ENCODE assay signal across 16 cellular contexts in the genomic region with DNA sequence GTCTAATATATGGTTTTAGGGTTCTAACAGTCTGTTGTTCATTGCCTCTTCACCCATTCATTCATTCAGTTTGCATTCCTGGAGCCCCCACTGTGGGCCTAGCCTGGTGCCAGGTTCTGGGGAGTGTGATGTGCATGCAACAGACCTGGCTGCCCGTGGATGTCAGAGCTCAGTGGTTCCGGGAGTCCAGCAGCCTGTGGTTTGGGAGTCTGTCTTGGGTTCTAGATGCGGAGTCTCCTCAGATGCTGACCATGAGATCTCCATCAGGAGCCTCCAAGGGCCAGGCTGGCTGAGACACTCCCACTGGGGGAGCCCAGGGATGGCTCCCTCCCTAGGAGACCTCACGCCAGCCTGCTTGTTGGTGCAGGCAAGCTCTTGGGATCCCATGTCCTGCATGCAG.
DNase-seq lines count a peak whose midpoint lies in the region; TF ChIP-seq lines count a peak whose summit lies in the region.
"Had no signal": no experiment of that assay in that cellular context is flagged by ENCODE, and none has a peak within 500 bp of the region (broad histone marks: within the 10 kb centered on the region; RNA-seq: fewer than 3 reads in every experiment).

No MANE protein-coding gene starts in this region.

- peak overlapping the region; percentile 23; the same call in 1 of the 2 replicates for H3K4me2 ChIP-seq in BLaER1
- H3K4me2 ChIP-seq: A549 had no signal

- 88 to 99% (median 92%) methylated on average over 4 of the region's 4 CpGs; no CpG with 5 or more reads in 1 of the 5 donors for WGBS in spleen, 5 donors

- H3K27me3 ChIP-seq in BLaER1 (no peaks in the 10 kb centered on the region), spleen (replicated peaks in 1 of 7) (peaks cover 0 to 9% (median 0%) of the 10 kb centered on the region in 7 donors)

- H3K9ac ChIP-seq in BLaER1 = no peak overlapping the region

- peak; percentile 55 for DNase-seq in spleen
- no peak for DNase-seq in NCI-H524 treated with DMSO at 0.1 percent for 48 hours (lab: John Stamatoyannopoulos, UW)
- no peak for DNase-seq in coronary artery (ENCODE audit: low spot score)
- no peak for DNase-seq in NCI-H226
- DNase-seq: AML-193; Caco-2; Calu3; CD4-positive, alpha-beta T cell; CD8-positive, alpha-beta T cell; DMS79 treated with DMSO at 0.1 percent for 48 hours; GF-D8 had no signal

- peaks cover 43% of the 10 kb centered on the region for H3K4me1 ChIP-seq in BLaER1
- H3K4me1 ChIP-seq in spleen = no peaks in the 10 kb centered on the region
- H3K4me1 ChIP-seq: A549, Caco-2 had no signal

- H3K36me3 ChIP-seq in BLaER1 (peaks cover 53% of the 10 kb centered on the region), spleen (no peaks in the 10 kb centered on the region)

- no peaks in the 10 kb centered on the region for H4K20me1 ChIP-seq in BLaER1

- no peaks in the 10 kb centered on the region for H3K9me3 ChIP-seq in BLaER1
- no peaks in the 10 kb centered on the region for H3K9me3 ChIP-seq in spleen
- H3K9me3 ChIP-seq: A549, Caco-2 had no signal

- intact Hi-C loops in spleen (cut with DNase I; ENCODE audit: low total_unique reads) = no loop called here

- H3K27ac ChIP-seq in BLaER1 (no peak overlapping the region), angular gyrus (ENCODE audit: low read depth, low read length) (peak overlapping the region; percentile 31), spleen (no peak overlapping the region), coronary artery (no peak overlapping the region)
- H3K27ac ChIP-seq: 22Rv1, A549, C4-2B had no signal

- TF ChIP-seq CTCF in spleen (IDR thresholded peaks at IDR 0.05 in 8 of 11, conservative IDR thresholded peaks at IDR 0.05 in 3 of 11) (no peak), coronary artery (IDR thresholded peaks at IDR 0.05) (no peak)

- TF ChIP-seq POLR2A in spleen (IDR thresholded peaks at IDR 0.05) = no peak

- H3K4me3 ChIP-seq in BLaER1 = no peak overlapping the region
- no peak overlapping the region for H3K4me3 ChIP-seq in spleen
- no peak overlapping the region for H3K4me3 ChIP-seq in coronary artery
- H3K4me3 ChIP-seq: A549 had no signal
